ENCODE assay signal across 13 cellular contexts in genomic region chr11:29251738-29252137, GRCh38.
A peak's percentile ranks its signal among the peaks of the same experiment; 100 is the strongest.
DNase-seq lines count a peak whose midpoint lies in the region; ATAC-seq and TF ChIP-seq lines count a peak whose summit lies in the region.
"Had no signal": no experiment of that assay in that cellular context is flagged by ENCODE, and none has a peak within 500 bp of the region (broad histone marks: within the 10 kb centered on the region; RNA-seq: fewer than 3 reads in every experiment).

No MANE protein-coding gene starts in this region.

- TF ChIP-seq CTCF in osteocyte (IDR thresholded peaks at IDR 0.05), result no peak

- H3K4me2 ChIP-seq in BLaER1 treated with 17β-estradiol and CSF1 and Interleukin-3, amounts not matched to agents 10 nM and 100 nM, result peak overlapping the region in 4 of 11 experiments; percentile 4 to 54 (median 41); a peak in 7 of 22 replicates

- H3K27ac Mint-ChIP-seq in osteocyte (ENCODE audit: unreplicated experiment), result no peak overlapping the region
- H3K27ac Mint-ChIP-seq: activated naive CD8-positive, alpha-beta T cell treated with anti-CD3 and anti-CD28 coated beads, Interleukin-2, amount 50 U/mL, for 24 hours had no signal

- no peaks in the 10 kb centered on the region for H3K27me3 ChIP-seq in BLaER1 treated with 17β-estradiol and CSF1 and Interleukin-3, amounts not matched to agents 10 nM and 100 nM
- H3K27me3 ChIP-seq: gastrocnemius medialis had no signal

- H3K27ac ChIP-seq in BLaER1 treated with 17β-estradiol and CSF1 and Interleukin-3, amounts not matched to agents 10 nM and 100 nM, result peak overlapping the region in 6 of 11 experiments; percentile 1 to 50 (median 12); a peak in 6 of 22 replicates
- H3K27ac ChIP-seq: gastrocnemius medialis had no signal

- no peak overlapping the region for H3K9ac ChIP-seq in BLaER1 treated with 17β-estradiol and CSF1 and Interleukin-3, amounts not matched to agents 10 nM and 100 nM

- no peaks in the 10 kb centered on the region for H4K20me1 ChIP-seq in BLaER1 treated with 17β-estradiol and CSF1 and Interleukin-3, amounts not matched to agents 10 nM and 100 nM

- no peaks in the 10 kb centered on the region for H3K36me3 Mint-ChIP-seq in osteocyte (ENCODE audit: unreplicated experiment)

- peaks cover 0 to 28% (median 0%) of the 10 kb centered on the region in 11 experiments; a peak in 4 of 22 replicates for H3K9me3 ChIP-seq in BLaER1 treated with 17β-estradiol and CSF1 and Interleukin-3, amounts not matched to agents 10 nM and 100 nM (replicated peaks in 1 of 11)
- H3K9me3 ChIP-seq: gastrocnemius medialis had no signal

- H3K4me3 ChIP-seq in BLaER1 treated with 17β-estradiol and CSF1 and Interleukin-3, amounts not matched to agents 10 nM and 100 nM, result no peak overlapping the region
- H3K4me3 ChIP-seq: gastrocnemius medialis had no signal

- peaks cover 22% of the 10 kb centered on the region for H3K9me3 Mint-ChIP-seq in osteocyte (ENCODE audit: unreplicated experiment)

- H3K36me3 ChIP-seq in BLaER1 treated with 17β-estradiol and CSF1 and Interleukin-3, amounts not matched to agents 10 nM and 100 nM, result no peaks in the 10 kb centered on the region
- H3K36me3 ChIP-seq: gastrocnemius medialis had no signal

- ATAC-seq in GM19395 (IDR thresholded peaks at IDR 0.05; ENCODE audit: unreplicated experiment) (peak; percentile 65), HG02885 (IDR thresholded peaks at IDR 0.05; ENCODE audit: poor library complexity, unreplicated experiment) (peak; percentile 91)
- ATAC-seq: activated naive CD8-positive, alpha-beta T cell treated with anti-CD3 and anti-CD28 coated beads, Interleukin-2, amount 50 U/mL, for 24 hours; gastrocnemius medialis had no signal

- H3K4me1 Mint-ChIP-seq in osteocyte (ENCODE audit: unreplicated experiment), result peaks cover 16% of the 10 kb centered on the region
- H3K4me1 Mint-ChIP-seq: activated naive CD8-positive, alpha-beta T cell treated with anti-CD3 and anti-CD28 coated beads, Interleukin-2, amount 50 U/mL, for 24 hours had no signal

- H3K4me3 Mint-ChIP-seq in osteocyte (ENCODE audit: unreplicated experiment), result no peak overlapping the region
- H3K4me3 Mint-ChIP-seq: activated naive CD8-positive, alpha-beta T cell treated with anti-CD3 and anti-CD28 coated beads, Interleukin-2, amount 50 U/mL, for 24 hours had no signal

- in situ Hi-C loops in KBM-7 (cut with MboI; ENCODE audit: low pct_unique_long_range_greater_than_20kb, low sequenced_read_pairs), result no loop called here

- H3K4me1 ChIP-seq in BLaER1 treated with 17β-estradiol and CSF1 and Interleukin-3, amounts not matched to agents 10 nM and 100 nM, result peaks cover 8 to 30% (median 20%) of the 10 kb centered on the region in 10 experiments; a peak in 17 of 20 replicates
- H3K4me1 ChIP-seq: gastrocnemius medialis had no signal

- no peaks in the 10 kb centered on the region for H3K27me3 Mint-ChIP-seq in osteocyte (ENCODE audit: unreplicated experiment)
- H3K27me3 Mint-ChIP-seq: activated naive CD8-positive, alpha-beta T cell treated with anti-CD3 and anti-CD28 coated beads, Interleukin-2, amount 50 U/mL, for 24 hours had no signal

- DNase-seq in KBM-7 (peak; percentile 10), GM19240 (ENCODE audit: insufficient read length, low spot score) (no peak), osteocyte (ENCODE audit: extremely low spot score, unreplicated experiment) (no peak), NCI-H1092 treated with DMSO at 0.1 percent for 48 hours (lab: John Stamatoyannopoulos, UW) (no peak), NCI-H345 treated with DMSO at 0.1 percent for 48 hours (lab: John Stamatoyannopoulos, UW; ENCODE audit: unreplicated experiment) (no peak)
- DNase-seq: activated naive CD8-positive, alpha-beta T cell treated with anti-CD3 and anti-CD28 coated beads, Interleukin-2, amount 50 U/mL, for 24 hours; DMS 273 treated with DMSO at 0.1 percent for 48 hours; gastrocnemius medialis; NCI-H1105; T-helper 2 cell had no signal
